ENCODE assay signal across 9 cellular contexts in genomic region chr9:34628656-34629491, GRCh38. TPM values are rescaled to one million over a fixed set of nuclear protein-coding genes. Genes with fewer than 3 reads are reported as not detected.
DNase-seq lines count a peak whose midpoint lies in the region; ATAC-seq and TF ChIP-seq lines count a peak whose summit lies in the region.
"Had no signal": no experiment of that assay in that cellular context is flagged by ENCODE, and none has a peak within 500 bp of the region (broad histone marks: within the 10 kb centered on the region; RNA-seq: fewer than 3 reads in every experiment).

ARID3C (minus strand) TSS chr9:34629066; CDS start chr9:34628014, 1,052 bp downstream.

- H4K20me1 ChIP-seq in BLaER1, result peaks cover 70% of the 10 kb centered on the region

- peak within 1 kb of the TSS; percentile 61 for H3K4me3 Mint-ChIP-seq in activated CD4-positive, alpha-beta T cell treated with anti-CD3 and anti-CD28 coated beads, Interleukin-2, amount 10 ng/mL, durations not matched to agents 7 days and 5 days
- H3K4me3 Mint-ChIP-seq in endothelial cell (ENCODE audit: unreplicated experiment), result peak within 1 kb of the TSS; percentile 88
- H3K4me3 Mint-ChIP-seq in natural killer cell, result peak within 1 kb of the TSS; percentile 86

- no peaks in the 10 kb centered on the region for H3K36me3 ChIP-seq in BLaER1
- H3K36me3 ChIP-seq: HAP-1 had no signal

- H3K36me3 Mint-ChIP-seq in activated CD4-positive, alpha-beta T cell treated with anti-CD3 and anti-CD28 coated beads, Interleukin-2, amount 10 ng/mL, durations not matched to agents 7 days and 5 days (ENCODE audit: low read depth), result peaks cover 2% of the 10 kb centered on the region
- H3K36me3 Mint-ChIP-seq in endothelial cell (ENCODE audit: low read depth, unreplicated experiment), result peaks cover 6% of the 10 kb centered on the region
- H3K36me3 Mint-ChIP-seq in natural killer cell, result peaks cover 8% of the 10 kb centered on the region

- peak within 1 kb of the TSS; percentile 66 for H3K4me2 ChIP-seq in BLaER1

- peaks cover 61% of the 10 kb centered on the region for H3K27me3 Mint-ChIP-seq in activated CD4-positive, alpha-beta T cell treated with anti-CD3 and anti-CD28 coated beads, Interleukin-2, amount 10 ng/mL, durations not matched to agents 7 days and 5 days
- H3K27me3 Mint-ChIP-seq in endothelial cell (ENCODE audit: unreplicated experiment), result peaks cover 33% of the 10 kb centered on the region
- H3K27me3 Mint-ChIP-seq in natural killer cell (ENCODE audit: low read depth in 2 of 2), result peaks cover 49 to 52% of the 10 kb centered on the region in 2 donors

- peaks cover 15% of the 10 kb centered on the region for H3K4me1 Mint-ChIP-seq in activated CD4-positive, alpha-beta T cell treated with anti-CD3 and anti-CD28 coated beads, Interleukin-2, amount 10 ng/mL, durations not matched to agents 7 days and 5 days
- H3K4me1 Mint-ChIP-seq in endothelial cell (ENCODE audit: unreplicated experiment) (peaks cover 11% of the 10 kb centered on the region), natural killer cell (peaks cover 16 to 21% of the 10 kb centered on the region in 2 donors)

- no peaks in the 10 kb centered on the region for H3K9me3 Mint-ChIP-seq in activated CD4-positive, alpha-beta T cell treated with anti-CD3 and anti-CD28 coated beads, Interleukin-2, amount 10 ng/mL, durations not matched to agents 7 days and 5 days
- H3K9me3 Mint-ChIP-seq in endothelial cell (ENCODE audit: unreplicated experiment) (no peaks in the 10 kb centered on the region), natural killer cell (no peaks in the 10 kb centered on the region)

- POLR2A ChIA-PET in activated CD4-positive, alpha-beta T cell treated with anti-CD3 and anti-CD28 coated beads, Interleukin-2, amount 10 ng/mL, durations not matched to agents 7 days and 5 days (lab: Charles Lee), result no interaction called here

- peaks cover 3% of the 10 kb centered on the region; the same call in 1 of the 2 replicates for H3K9me3 ChIP-seq in BLaER1
- H3K9me3 ChIP-seq: HAP-1 had no signal

- ATAC-seq in natural killer cell, result peak; percentile 68 to 77 (median 71)
- no peak for ATAC-seq in GM19324 (IDR thresholded peaks at IDR 0.05; ENCODE audit: low FRiP score, unreplicated experiment)

- no peak for TF ChIP-seq CTCF in HL-60 (IDR thresholded peaks at IDR 0.05; ENCODE audit: insufficient read depth, low read length)
- TF ChIP-seq CTCF in endothelial cell (IDR thresholded peaks at IDR 0.05; ENCODE audit: unreplicated experiment), result no peak
- TF ChIP-seq CTCF in natural killer cell (IDR thresholded peaks at IDR 0.05), result no peak

- no peak within 1 kb of the TSS for H3K27ac Mint-ChIP-seq in activated CD4-positive, alpha-beta T cell treated with anti-CD3 and anti-CD28 coated beads, Interleukin-2, amount 10 ng/mL, durations not matched to agents 7 days and 5 days
- H3K27ac Mint-ChIP-seq in endothelial cell (ENCODE audit: unreplicated experiment), result no peak within 1 kb of the TSS
- peak within 1 kb of the TSS; percentile 1 to 51 for H3K27ac Mint-ChIP-seq in natural killer cell

- intact Hi-C loops in natural killer cell (cut with micrococcal nuclease), result no loop called here

- H3K27me3 ChIP-seq in BLaER1 (peaks cover 83% of the 10 kb centered on the region), HL-60 (ENCODE audit: insufficient read depth, poor library complexity, severe bottlenecking) (peaks cover 55% of the 10 kb centered on the region)

- peak within 1 kb of the TSS; percentile 52 for H3K4me3 ChIP-seq in BLaER1
- H3K4me3 ChIP-seq in HL-60 (replicated peaks; ENCODE audit: insufficient read depth, low read length), result peak within 1 kb of the TSS; percentile 21
- H3K4me3 ChIP-seq: HAP-1 had no signal

- no peak within 1 kb of the TSS for H3K27ac ChIP-seq in BLaER1
- H3K27ac ChIP-seq in HL-60 (replicated peaks), result no peak within 1 kb of the TSS

- peaks cover 14% of the 10 kb centered on the region for H3K4me1 ChIP-seq in BLaER1
- H3K4me1 ChIP-seq: HAP-1 had no signal

- CTCF ChIA-PET in activated CD4-positive, alpha-beta T cell treated with anti-CD3 and anti-CD28 coated beads, Interleukin-2, amount 10 ng/mL, durations not matched to agents 7 days and 5 days (lab: Charles Lee), result interaction anchor here (1.0 to 1.7 kb wide), 2 partner anchors 11 to 17 kb away, joined by 3 to 4 read pairs; partner anchors contain the start of gene RPP25L

- DNase-seq in HL-60 (ENCODE audit: low read depth in 1 of 2, low spot score in 1 of 2) (no peak), endothelial cell (ENCODE audit: low spot score) (peak; percentile 41), natural killer cell (peak; percentile 33), NCI-H128 (lab: John Stamatoyannopoulos, UW; ENCODE audit: unreplicated experiment) (no peak), SK-N-DZ (ENCODE audit: low spot score) (no peak)
- DNase-seq in activated CD4-positive, alpha-beta T cell treated with anti-CD3 and anti-CD28 coated beads, Interleukin-2, amount 10 ng/mL, durations not matched to agents 7 days and 5 days, result peak; percentile 31

- H3K9ac ChIP-seq in BLaER1, result no peak within 1 kb of the TSS

RNA-seq across cellular contexts. Expression of gene ARID3C, which starts in this region (rescaled TPM):
- under 1 TPM; 0.46 to 0.69 TPM for total RNA-seq in activated CD4-positive, alpha-beta T cell treated with anti-CD3 and anti-CD28 coated beads, Interleukin-2, amount 10 ng/mL, durations not matched to agents 7 days and 5 days
- total RNA-seq in endothelial cell (ENCODE audit: unreplicated experiment) (not detected), natural killer cell (under 1 TPM in 2 of 3 donors, not detected in 1; 0.24 to 0.77 TPM)
- 0.25 TPM in 1 of 2 replicates, not detected in the other for polyA plus RNA-seq in SK-N-DZ (2014; cell fraction: cytosol; rRNA removed)
- 0.15 TPM in 1 of 2 replicates, not detected in the other for polyA plus RNA-seq in SK-N-DZ (2014; cell fraction: nucleus; rRNA removed)

Comparison
In these comparisons a context has a peak if more than half of its experiments do, and no peak if none do; other contexts are left out.
1. Peak in DNase-seq in activated CD4-positive, alpha-beta T cell treated with anti-CD3 and anti-CD28 coated beads, Interleukin-2, amount 10 ng/mL, durations not matched to agents 7 days and 5 days; RNA of the gene not detected or under 1 TPM.
2. Peak in DNase-seq in endothelial cell; RNA of the gene not detected or under 1 TPM.
3. Peak in DNase-seq and ATAC-seq in natural killer cell; RNA of the gene not detected or under 1 TPM.
4. H3K27ac Mint-ChIP-seq: peak in natural killer cell (2 of 2); none in activated CD4-positive, alpha-beta T cell treated with anti-CD3 and anti-CD28 coated beads, Interleukin-2, amount 10 ng/mL, durations not matched to agents 7 days and 5 days (single experiment) and endothelial cell (single experiment).
5. Peak in every context shown above with its lines, with median percentiles within 50 percentile points of each other: H3K4me3 Mint-ChIP-seq.